Comparison of ENCODE assay signal across 15 cellular contexts in genomic region chr4:26952891-26953290, GRCh38.
DNase-seq lines count a peak whose midpoint lies in the region; ATAC-seq and TF ChIP-seq lines count a peak whose summit lies in the region.
"Had no signal": no experiment of that assay in that cellular context is flagged by ENCODE, and none has a peak within 500 bp of the region (broad histone marks: within the 10 kb centered on the region; RNA-seq: fewer than 3 reads in every experiment).

No MANE protein-coding gene starts in this region.

- TF ChIP-seq CTCF in natural killer cell (IDR thresholded peaks at IDR 0.05) (no peak), A673 (conservative IDR thresholded peaks at IDR 0.05; ENCODE audit: low read depth, low read length) (no peak)

- DNase-seq in natural killer cell = no peak
- DNase-seq in natural killer cell treated with Interleukin-12 subunit alpha and Interleukin-12 subunit beta and Interleukin-15 and Interleukin-18, amount 100 ng/mL, for 72 hours (ENCODE audit: low spot score) = no peak
- no peak for DNase-seq in T-helper 17 cell
- DNase-seq in memory B cell (ENCODE audit: low spot score in 2 of 2) = no peak
- no peak for DNase-seq in NCI-H1417 treated with DMSO at 0.1 percent for 48 hours (lab: John Stamatoyannopoulos, UW)
- no peak for DNase-seq in A673 (ENCODE audit: low spot score)
- no peak for DNase-seq in DMS114 treated with DMSO at 0.1 percent for 48 hours (lab: John Stamatoyannopoulos, UW; ENCODE audit: unreplicated experiment)
- DNase-seq: BE2C; CD4-positive, alpha-beta memory T cell; COR-L47; DND-41; GF-D8; GM23248 had no signal

- ATAC-seq in natural killer cell (no peak), T-helper 17 cell (no peak), memory B cell (ENCODE audit: low read depth) (no peak)
- ATAC-seq in natural killer cell treated with Interleukin-12 subunit alpha and Interleukin-12 subunit beta and Interleukin-15 and Interleukin-18, amount 100 ng/mL, for 72 hours = no peak
- no peak for ATAC-seq in stimulated activated memory B cell treated with anti-CD40 and anti-IgM and Interleukin-4, amounts not matched to agents 10 μg/mL and 1 μg/mL and 100 μg/mL, for 72 hours

- no peaks in the 10 kb centered on the region for H3K9me3 ChIP-seq in T-helper 17 cell (ENCODE audit: control insufficient read depth, low read length, poor library complexity, severe bottlenecking)
- H3K9me3 ChIP-seq in A673 (ENCODE audit: low read depth, low read length, poor library complexity, severe bottlenecking) = peaks cover 10% of the 10 kb centered on the region
- H3K9me3 ChIP-seq: BE2C had no signal

- H3K36me3 Mint-ChIP-seq in natural killer cell (no peaks in the 10 kb centered on the region), T-helper 17 cell (ENCODE audit: low read depth) (no peaks in the 10 kb centered on the region), memory B cell (peaks cover 14% of the 10 kb centered on the region)
- peaks cover 6% of the 10 kb centered on the region for H3K36me3 Mint-ChIP-seq in natural killer cell treated with Interleukin-12 subunit alpha and Interleukin-12 subunit beta and Interleukin-15 and Interleukin-18, amount 100 ng/mL, for 72 hours
- H3K36me3 Mint-ChIP-seq in stimulated activated memory B cell treated with anti-CD40 and anti-IgM and Interleukin-4, amounts not matched to agents 10 μg/mL and 1 μg/mL and 100 μg/mL, for 72 hours = peaks cover 13% of the 10 kb centered on the region

- peaks cover 35 to 44% of the 10 kb centered on the region in 2 donors for H3K4me1 Mint-ChIP-seq in natural killer cell
- peaks cover 23 to 29% of the 10 kb centered on the region in 2 donors for H3K4me1 Mint-ChIP-seq in natural killer cell treated with Interleukin-12 subunit alpha and Interleukin-12 subunit beta and Interleukin-15 and Interleukin-18, amount 100 ng/mL, for 72 hours (ENCODE audit: low read depth in 2 of 2)
- peaks cover 9% of the 10 kb centered on the region for H3K4me1 Mint-ChIP-seq in T-helper 17 cell
- peaks cover 35% of the 10 kb centered on the region for H3K4me1 Mint-ChIP-seq in memory B cell
- peaks cover 32% of the 10 kb centered on the region for H3K4me1 Mint-ChIP-seq in stimulated activated memory B cell treated with anti-CD40 and anti-IgM and Interleukin-4, amounts not matched to agents 10 μg/mL and 1 μg/mL and 100 μg/mL, for 72 hours

- H3K36me3 ChIP-seq in A673 (ENCODE audit: insufficient read depth, low read length, poor library complexity, severe bottlenecking) = peaks cover 3% of the 10 kb centered on the region
- H3K36me3 ChIP-seq: BE2C had no signal

- H3K27me3 ChIP-seq in A673 (replicated peaks; ENCODE audit: insufficient read depth, low read depth, low read length, poor library complexity) = no peaks in the 10 kb centered on the region
- H3K27me3 ChIP-seq: BE2C had no signal

- H3K9me3 Mint-ChIP-seq in natural killer cell (peaks cover 0 to 2% of the 10 kb centered on the region in 2 donors), memory B cell (peaks cover 2% of the 10 kb centered on the region)
- peaks cover 3% of the 10 kb centered on the region for H3K9me3 Mint-ChIP-seq in natural killer cell treated with Interleukin-12 subunit alpha and Interleukin-12 subunit beta and Interleukin-15 and Interleukin-18, amount 100 ng/mL, for 72 hours
- H3K9me3 Mint-ChIP-seq in stimulated activated memory B cell treated with anti-CD40 and anti-IgM and Interleukin-4, amounts not matched to agents 10 μg/mL and 1 μg/mL and 100 μg/mL, for 72 hours = peaks cover 5% of the 10 kb centered on the region

- H3K4me3 Mint-ChIP-seq in natural killer cell = no peak overlapping the region
- no peak overlapping the region for H3K4me3 Mint-ChIP-seq in natural killer cell treated with Interleukin-12 subunit alpha and Interleukin-12 subunit beta and Interleukin-15 and Interleukin-18, amount 100 ng/mL, for 72 hours
- H3K4me3 Mint-ChIP-seq in T-helper 17 cell = no peak overlapping the region
- H3K4me3 Mint-ChIP-seq in memory B cell = no peak overlapping the region
- H3K4me3 Mint-ChIP-seq in stimulated activated memory B cell treated with anti-CD40 and anti-IgM and Interleukin-4, amounts not matched to agents 10 μg/mL and 1 μg/mL and 100 μg/mL, for 72 hours = no peak overlapping the region

- H3K27ac Mint-ChIP-seq in natural killer cell = peak overlapping the region; percentile 3 to 15
- no peak overlapping the region for H3K27ac Mint-ChIP-seq in natural killer cell treated with Interleukin-12 subunit alpha and Interleukin-12 subunit beta and Interleukin-15 and Interleukin-18, amount 100 ng/mL, for 72 hours
- peak overlapping the region; percentile 68 for H3K27ac Mint-ChIP-seq in T-helper 17 cell
- peak overlapping the region; percentile 83 for H3K27ac Mint-ChIP-seq in memory B cell
- peak overlapping the region; percentile 31 for H3K27ac Mint-ChIP-seq in stimulated activated memory B cell treated with anti-CD40 and anti-IgM and Interleukin-4, amounts not matched to agents 10 μg/mL and 1 μg/mL and 100 μg/mL, for 72 hours

- POLR2A ChIA-PET in A673 (lab: Charles Lee; ENCODE audit: low non-redundant PET) = no interaction called here

- H3K4me1 ChIP-seq in A673 (ENCODE audit: insufficient read depth, low read length, poor library complexity, severe bottlenecking) = peaks cover 8% of the 10 kb centered on the region

- BruUV-seq in A673 (replicated peaks; lab: Mats Ljungman, UMichigan) = no TSS peak

- H3K4me3 ChIP-seq in A673 (ENCODE audit: low read depth, low read length, poor library complexity, severe bottlenecking) = no peak overlapping the region
- H3K4me3 ChIP-seq: GM23248 had no signal

- H3K27ac ChIP-seq in A673 (ENCODE audit: low read depth, low read length, poor library complexity, severe bottlenecking) = no peak overlapping the region
- H3K27ac ChIP-seq: C4-2B, GM23248 had no signal

- no peaks in the 10 kb centered on the region for H3K27me3 Mint-ChIP-seq in natural killer cell (ENCODE audit: low read depth in 2 of 2)
- H3K27me3 Mint-ChIP-seq in natural killer cell treated with Interleukin-12 subunit alpha and Interleukin-12 subunit beta and Interleukin-15 and Interleukin-18, amount 100 ng/mL, for 72 hours = no peaks in the 10 kb centered on the region
- no peaks in the 10 kb centered on the region for H3K27me3 Mint-ChIP-seq in T-helper 17 cell
- H3K27me3 Mint-ChIP-seq in memory B cell = no peaks in the 10 kb centered on the region
- no peaks in the 10 kb centered on the region for H3K27me3 Mint-ChIP-seq in stimulated activated memory B cell treated with anti-CD40 and anti-IgM and Interleukin-4, amounts not matched to agents 10 μg/mL and 1 μg/mL and 100 μg/mL, for 72 hours
- H3K27me3 Mint-ChIP-seq: CD4-positive, alpha-beta memory T cell had no signal

- CTCF ChIA-PET in A673 (lab: Charles Lee) = no interaction called here

- intact Hi-C loops in natural killer cell (cut with micrococcal nuclease) (no loop called here), A673 (cut with micrococcal nuclease; ENCODE audit: unreplicated experiment) (no loop called here)

Comparison
In these comparisons a context has a peak if more than half of its experiments do, and no peak if none do; other contexts are left out.
1. H3K27ac Mint-ChIP-seq: peak in natural killer cell (2 of 2), T-helper 17 cell (single experiment), memory B cell (single experiment) and stimulated activated memory B cell treated with anti-CD40 and anti-IgM and Interleukin-4, amounts not matched to agents 10 μg/mL and 1 μg/mL and 100 μg/mL, for 72 hours (single experiment); none in natural killer cell treated with Interleukin-12 subunit alpha and Interleukin-12 subunit beta and Interleukin-15 and Interleukin-18, amount 100 ng/mL, for 72 hours (0 of 2).